ENCODE assay signal across 29 cellular contexts in genomic region chr7:41643616-41644015, GRCh38.
"Had no signal": no experiment of that assay in that cellular context is flagged by ENCODE, and none has a peak within 500 bp of the region (broad histone marks: within the 10 kb centered on the region; RNA-seq: fewer than 3 reads in every experiment).

No MANE protein-coding gene starts in this region.

- H3K27me3 ChIP-seq: stomach, suprapubic skin, testis, thyroid gland, tibial artery, tibial nerve, transverse colon, upper lobe of left lung, upper lobe of right lung, uterus, vagina had no signal

- H3K4me3 ChIP-seq: stomach, suprapubic skin, testis, thoracic aorta, thyroid gland, tibial artery, tibial nerve, transverse colon, upper lobe of left lung, upper lobe of right lung, uterus, vagina had no signal

- H3K27ac Mint-ChIP-seq: stimulated activated effector memory CD8-positive, alpha-beta T cell treated with anti-CD3 and anti-CD28 coated beads, Interleukin-12 subunit alpha, Interleukin-12 subunit beta, amount 100 ng/mL, for 72 hours; stimulated activated memory B cell treated with anti-CD40 and anti-IgM and Interleukin-4, amounts not matched to agents 10 μg/mL and 1 μg/mL and 100 μg/mL, for 72 hours; stimulated activated naive B cell treated with anti-CD40 and anti-IgM and Interleukin-4, amounts not matched to agents 10 μg/mL and 1 μg/mL and 100 μg/mL, for 72 hours; stimulated activated naive CD8-positive, alpha-beta T cell treated with anti-CD3 and anti-CD28 coated beads, Interleukin-15, amount 100 ng/mL, for 72 hours; stimulated activated naive CD8-positive, alpha-beta T cell treated with anti-CD3 and anti-CD28 coated beads, Interleukin-15, Interleukin-2, amounts not matched to agents 100 ng/mL and 50 ng/mL, for 24 hours; type B pancreatic cell had no signal

- H3K4me1 Mint-ChIP-seq: stimulated activated effector memory CD8-positive, alpha-beta T cell treated with anti-CD3 and anti-CD28 coated beads, Interleukin-12 subunit alpha, Interleukin-12 subunit beta, amount 100 ng/mL, for 72 hours; stimulated activated memory B cell treated with anti-CD40 and anti-IgM and Interleukin-4, amounts not matched to agents 10 μg/mL and 1 μg/mL and 100 μg/mL, for 72 hours; stimulated activated naive B cell treated with anti-CD40 and anti-IgM and Interleukin-4, amounts not matched to agents 10 μg/mL and 1 μg/mL and 100 μg/mL, for 72 hours; stimulated activated naive CD8-positive, alpha-beta T cell treated with anti-CD3 and anti-CD28 coated beads, Interleukin-15, amount 100 ng/mL, for 72 hours had no signal

- H3K36me3 ChIP-seq: stomach, suprapubic skin, thoracic aorta, thyroid gland, tibial artery, tibial nerve, transverse colon, upper lobe of left lung, upper lobe of right lung, uterus, vagina had no signal

- H3K9me3 ChIP-seq: suprapubic skin, testis, thoracic aorta, thyroid gland, tibial artery, tibial nerve, transverse colon, upper lobe of left lung, upper lobe of right lung, uterus, vagina had no signal

- ATAC-seq: stimulated activated effector memory CD8-positive, alpha-beta T cell treated with anti-CD3 and anti-CD28 coated beads, Interleukin-12 subunit alpha, Interleukin-12 subunit beta, amount 100 ng/mL, for 72 hours; stimulated activated memory B cell treated with anti-CD40 and anti-IgM and Interleukin-4, amounts not matched to agents 10 μg/mL and 1 μg/mL and 100 μg/mL, for 72 hours; stimulated activated naive B cell treated with anti-CD40 and anti-IgM and Interleukin-4, amounts not matched to agents 10 μg/mL and 1 μg/mL and 100 μg/mL, for 72 hours; stimulated activated naive CD8-positive, alpha-beta T cell treated with anti-CD3 and anti-CD28 coated beads, Interleukin-15, amount 100 ng/mL, for 72 hours; stimulated activated naive CD8-positive, alpha-beta T cell treated with anti-CD3 and anti-CD28 coated beads, Interleukin-15, Interleukin-2, amounts not matched to agents 100 U/mL and 50 U/mL, for 24 hours; upper lobe of right lung had no signal

- H3K4me1 ChIP-seq: stomach, suprapubic skin, testis, thyroid gland, tibial artery, tibial nerve, transverse colon, upper lobe of left lung, upper lobe of right lung, uterus, vagina had no signal

- H3K4me3 Mint-ChIP-seq: stimulated activated effector memory CD8-positive, alpha-beta T cell treated with anti-CD3 and anti-CD28 coated beads, Interleukin-12 subunit alpha, Interleukin-12 subunit beta, amount 100 ng/mL, for 72 hours; stimulated activated memory B cell treated with anti-CD40 and anti-IgM and Interleukin-4, amounts not matched to agents 10 μg/mL and 1 μg/mL and 100 μg/mL, for 72 hours; stimulated activated naive B cell treated with anti-CD40 and anti-IgM and Interleukin-4, amounts not matched to agents 10 μg/mL and 1 μg/mL and 100 μg/mL, for 72 hours; stimulated activated naive CD8-positive, alpha-beta T cell treated with anti-CD3 and anti-CD28 coated beads, Interleukin-15, amount 100 ng/mL, for 72 hours; stimulated activated naive CD8-positive, alpha-beta T cell treated with anti-CD3 and anti-CD28 coated beads, Interleukin-15, Interleukin-2, amounts not matched to agents 100 ng/mL and 50 ng/mL, for 24 hours; type B pancreatic cell had no signal

- H3K27ac ChIP-seq: stomach, suprapubic skin, testis, thoracic aorta, thyroid gland, tibial artery, tibial nerve, transverse colon, upper lobe of left lung, upper lobe of right lung, uterus, vagina had no signal

- DNase-seq: stimulated activated CD4-positive, alpha-beta T cell treated with anti-CD3 and anti-CD28 coated beads, Interleukin-2, amount 100 ng/mL, for 48 hours; stimulated activated CD4-positive, alpha-beta T cell treated with anti-CD3 and anti-CD28 coated beads, Interleukin-4, amount 100 ng/mL, for 1 hour; stimulated activated CD4-positive, alpha-beta T cell treated with anti-CD3 and anti-CD28 coated beads, Interleukin-4, amount 100 ng/mL, for 24 hours; stimulated activated CD4-positive, alpha-beta T cell treated with anti-CD3 and anti-CD28 coated beads, Interleukin-4, amount 100 ng/mL, for 4 hours; stimulated activated CD8-positive, alpha-beta memory T cell treated with anti-CD3 and anti-CD28 coated beads, Interleukin-4, amount 100 ng/mL, for 48 hours; stimulated activated naive B cell treated with anti-CD40 and anti-IgM and Interleukin-4, amounts not matched to agents 10 μg/mL and 1 μg/mL and 100 μg/mL, for 72 hours; stimulated activated naive CD4-positive, alpha-beta T cell; stimulated activated naive CD4-positive, alpha-beta T cell treated with Interleukin-2 at 50 U/mL for 16 hours; stimulated activated naive CD8-positive, alpha-beta T cell treated with anti-CD3 and anti-CD28 coated beads, Interleukin-15, amount 100 ng/mL, for 72 hours; stimulated activated naive CD8-positive, alpha-beta T cell treated with anti-CD3 and anti-CD28 coated beads, Interleukin-15, Interleukin-2, amounts not matched to agents 100 U/mL and 50 U/mL, for 24 hours; stomach; substantia nigra; testis; thyroid gland; tibial artery; transverse colon; trophoblast cell; upper lobe of left lung; upper lobe of right lung; uterus had no signal

- H3K9me3 Mint-ChIP-seq: stimulated activated effector memory CD8-positive, alpha-beta T cell treated with anti-CD3 and anti-CD28 coated beads, Interleukin-12 subunit alpha, Interleukin-12 subunit beta, amount 100 ng/mL, for 72 hours; stimulated activated memory B cell treated with anti-CD40 and anti-IgM and Interleukin-4, amounts not matched to agents 10 μg/mL and 1 μg/mL and 100 μg/mL, for 72 hours; stimulated activated naive CD8-positive, alpha-beta T cell treated with anti-CD3 and anti-CD28 coated beads, Interleukin-15, Interleukin-2, amounts not matched to agents 100 ng/mL and 50 ng/mL, for 24 hours had no signal

- H3K27me3 Mint-ChIP-seq: stimulated activated memory B cell treated with anti-CD40 and anti-IgM and Interleukin-4, amounts not matched to agents 10 μg/mL and 1 μg/mL and 100 μg/mL, for 72 hours; stimulated activated naive CD8-positive, alpha-beta T cell treated with anti-CD3 and anti-CD28 coated beads, Interleukin-15, amount 100 ng/mL, for 72 hours; stimulated activated naive CD8-positive, alpha-beta T cell treated with anti-CD3 and anti-CD28 coated beads, Interleukin-15, Interleukin-2, amounts not matched to agents 100 ng/mL and 50 ng/mL, for 24 hours; type B pancreatic cell had no signal

- FAIRE-seq: urothelium cell line had no signal

- H3K36me3 Mint-ChIP-seq: stimulated activated effector memory CD8-positive, alpha-beta T cell treated with anti-CD3 and anti-CD28 coated beads, Interleukin-12 subunit alpha, Interleukin-12 subunit beta, amount 100 ng/mL, for 72 hours; stimulated activated memory B cell treated with anti-CD40 and anti-IgM and Interleukin-4, amounts not matched to agents 10 μg/mL and 1 μg/mL and 100 μg/mL, for 72 hours; stimulated activated naive B cell treated with anti-CD40 and anti-IgM and Interleukin-4, amounts not matched to agents 10 μg/mL and 1 μg/mL and 100 μg/mL, for 72 hours; type B pancreatic cell had no signal
